Comparison of ENCODE assay signal across 9 cellular contexts in the genomic region with DNA sequence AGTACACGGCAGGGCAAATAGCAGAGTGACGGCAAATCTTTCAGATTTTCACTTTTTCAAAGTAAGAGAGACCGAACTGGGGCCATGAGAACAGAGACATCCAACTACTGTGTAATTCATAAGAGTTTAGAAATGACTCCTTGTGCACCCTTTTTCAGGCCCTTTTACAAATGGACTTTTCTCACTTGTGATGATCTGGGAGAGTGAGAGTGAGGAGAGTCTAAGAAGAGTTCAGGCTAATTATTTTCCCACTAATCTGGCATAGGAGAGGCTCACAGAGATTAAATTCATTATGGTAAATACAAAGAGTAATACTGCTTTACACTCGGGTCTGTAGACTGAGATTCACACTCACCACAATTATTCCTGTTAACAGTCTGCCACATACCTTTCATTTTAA. TPM values are rescaled to one million over a fixed set of nuclear protein-coding genes. Genes with fewer than 3 reads are reported as not detected.
A peak's percentile ranks its signal among the peaks of the same experiment; 100 is the strongest.
DNase-seq lines count a peak whose midpoint lies in the region; ATAC-seq and TF ChIP-seq lines count a peak whose summit lies in the region.
"Had no signal": no experiment of that assay in that cellular context is flagged by ENCODE, and none has a peak within 500 bp of the region (broad histone marks: within the 10 kb centered on the region; RNA-seq: fewer than 3 reads in every experiment).

No MANE protein-coding gene starts in this region.

- BruUV-seq in HCT116 (replicated peaks; lab: Mats Ljungman, UMichigan): TSS peak; percentile 88

- H3K27me3 ChIP-seq in HCT116 (ENCODE audit: insufficient read depth, low read length): no peaks in the 10 kb centered on the region
- H3K27me3 ChIP-seq in SJSA1 (replicated peaks): no peaks in the 10 kb centered on the region
- H3K27me3 ChIP-seq in esophagus squamous epithelium: no peaks in the 10 kb centered on the region
- no peaks in the 10 kb centered on the region for H3K27me3 ChIP-seq in sigmoid colon
- H3K27me3 ChIP-seq: neutrophil had no signal

- H3K9me2 ChIP-seq in HCT116 (ENCODE audit: insufficient read depth): no peaks in the 10 kb centered on the region

- no peak for TF ChIP-seq POLR2A in HCT116 (IDR thresholded peaks at IDR 0.05; ENCODE audit: borderline replicate concordance, extremely low read depth, insufficient read depth, insufficient read length)
- no peak for TF ChIP-seq POLR2A in esophagus squamous epithelium (IDR thresholded peaks at IDR 0.05)
- TF ChIP-seq POLR2A in sigmoid colon (IDR thresholded peaks at IDR 0.05): no peak

- intact Hi-C loops in HCT116 (cut with micrococcal nuclease): no loop called here
- intact Hi-C loops in esophagus squamous epithelium (cut with DNase I): no loop called here
- intact Hi-C loops in sigmoid colon (cut with DNase I): loop anchor here (2.0 kb wide), 1 partner anchor 68 kb away; a partner anchor contains a TSS

- H3K9ac ChIP-seq in HCT116 (ENCODE audit: low read length): peak overlapping the region; percentile 46

- DNase-seq in HCT116 (ENCODE audit: low read depth, low spot score) (no peak), SJSA1 (ENCODE audit: low read depth in 1 of 2, low spot score in 2 of 2) (no peak), esophagus squamous epithelium (lab: John Stamatoyannopoulos, UW) (no peak), sigmoid colon (no peak), NOMO-1 treated with DMSO at 0.1 percent for 48 hours (lab: John Stamatoyannopoulos, UW; ENCODE audit: unreplicated experiment) (no peak), NCI-H128 (lab: John Stamatoyannopoulos, UW; ENCODE audit: unreplicated experiment) (no peak), UCSD-AML1 (lab: John Stamatoyannopoulos, UW; ENCODE audit: unreplicated experiment) (no peak)

- TF ChIP-seq CTCF in HCT116 (IDR thresholded peaks at IDR 0.05 in 2 of 3, conservative IDR thresholded peaks at IDR 0.05 in 1 of 3; ENCODE audit: borderline replicate concordance in 1 of 3, insufficient read depth in 1 of 3, low read depth in 2 of 3, low read length in 2 of 3): no peak
- TF ChIP-seq CTCF in esophagus squamous epithelium (IDR thresholded peaks at IDR 0.05): no peak
- TF ChIP-seq CTCF in sigmoid colon (IDR thresholded peaks at IDR 0.05): no peak

- peak overlapping the region; percentile 24 for H2AFZ ChIP-seq in HCT116 (ENCODE audit: low read depth, low read length, poor library complexity, severe bottlenecking)

- POLR2A ChIA-PET in HCT116 (lab: Charles Lee): no interaction called here

- CTCF ChIA-PET in HCT116 (lab: Charles Lee): no interaction called here

- H3K4me1 ChIP-seq in HCT116 (ENCODE audit: control insufficient read depth in 1 of 2, insufficient read depth in 2 of 2, low read length in 2 of 2) (peaks cover 0 to 14% of the 10 kb centered on the region in 2 experiments; a peak in 3 of 4 replicates), SJSA1 (replicated peaks) (peaks cover 24% of the 10 kb centered on the region), esophagus squamous epithelium (peaks cover 8 to 42% (median 24%) of the 10 kb centered on the region in 3 donors), sigmoid colon (peaks cover 0 to 27% (median 18%) of the 10 kb centered on the region in 4 donors)

- RAD21 ChIA-PET in HCT116 (lab: Charles Lee; ENCODE audit: low non-redundant PET in 1 of 2, low total read pairs in 2 of 2, uncharacterized antibody in 2 of 2, unreplicated experiment in 2 of 2): no interaction called here

- TF ChIP-seq EP300 in sigmoid colon (IDR thresholded peaks at IDR 0.05): no peak

- TF ChIP-seq RAD21 in HCT116 (IDR thresholded peaks at IDR 0.05; ENCODE audit: low read depth): no peak

- H3K27ac ChIP-seq in HCT116 (ENCODE audit: low read depth, low read length) (peak overlapping the region; percentile 46; the same call in 1 of the 2 replicates), SJSA1 (peak overlapping the region; percentile 25), esophagus squamous epithelium (peak overlapping the region in 3 of 4 donors; percentile 94 to 98 (median 94)), sigmoid colon (peak overlapping the region; percentile 84 to 88 (median 88))

- H3K4me3 ChIP-seq in HCT116 (replicated peaks in 1 of 2; ENCODE audit: low read depth in 1 of 2, low read length in 2 of 2): peak overlapping the region; percentile 72 to 87
- H3K4me3 ChIP-seq in SJSA1: peak overlapping the region; percentile 69
- H3K4me3 ChIP-seq in esophagus squamous epithelium: peak overlapping the region in 1 of 4 donors; percentile 93
- H3K4me3 ChIP-seq in sigmoid colon: no peak overlapping the region

- WGBS in esophagus squamous epithelium, 2 donors: 68 to 69% methylated on average over 4 of the region's 4 CpGs
- 69 to 81% methylated on average over 4 of the region's 4 CpGs for WGBS in sigmoid colon, 2 donors

- no peak for ATAC-seq in HCT116
- ATAC-seq in HG02642 (IDR thresholded peaks at IDR 0.05; ENCODE audit: poor library complexity, unreplicated experiment): no peak

- H4K20me1 ChIP-seq in HCT116 (ENCODE audit: insufficient read depth): no peaks in the 10 kb centered on the region

- H3K36me3 ChIP-seq in HCT116 (ENCODE audit: control insufficient read depth in 1 of 2, insufficient read depth in 2 of 2, low read length in 2 of 2) (peaks cover 17 to 20% of the 10 kb centered on the region in 2 experiments), SJSA1 (peaks cover 30% of the 10 kb centered on the region), esophagus squamous epithelium (peaks cover 0 to 23% (median 0%) of the 10 kb centered on the region in 3 donors), sigmoid colon (peaks cover 0 to 8% (median 0%) of the 10 kb centered on the region in 4 donors)

- H3K79me2 ChIP-seq in HCT116 (ENCODE audit: insufficient read depth, low read length): peaks cover 41% of the 10 kb centered on the region

- H3K9me3 ChIP-seq in HCT116 (ENCODE audit: control insufficient read depth in 1 of 2, insufficient read depth in 1 of 2, low read depth in 1 of 2, low read length in 2 of 2) (no peaks in the 10 kb centered on the region), SJSA1 (replicated peaks) (no peaks in the 10 kb centered on the region), esophagus squamous epithelium (no peaks in the 10 kb centered on the region), sigmoid colon (no peaks in the 10 kb centered on the region)
- H3K9me3 ChIP-seq: neutrophil had no signal

- peak overlapping the region; percentile 66 for H3K4me2 ChIP-seq in HCT116 (ENCODE audit: low read length)

TF ChIP-seq in HCT116, 20 proteins besides CTCF, POLR2A, EP300 and RAD21:
- TF ChIP-seq SRF (IDR thresholded peaks at IDR 0.05; ENCODE audit: low read depth) (no peak), SIN3A (IDR thresholded peaks at IDR 0.05; ENCODE audit: low read depth) (no peak), TCF7L2 (IDR thresholded peaks at IDR 0.05; ENCODE audit: borderline replicate concordance, extremely low read depth, insufficient read depth, insufficient read length) (no peak), JUND (IDR thresholded peaks at IDR 0.05) (no peak), CBX3 (IDR thresholded peaks at IDR 0.05; ENCODE audit: low read depth) (no peak), POLR2AphosphoS5 (IDR thresholded peaks at IDR 0.05; ENCODE audit: low read depth, low read length) (no peak)
- TF ChIP-seq, protein P1, sequence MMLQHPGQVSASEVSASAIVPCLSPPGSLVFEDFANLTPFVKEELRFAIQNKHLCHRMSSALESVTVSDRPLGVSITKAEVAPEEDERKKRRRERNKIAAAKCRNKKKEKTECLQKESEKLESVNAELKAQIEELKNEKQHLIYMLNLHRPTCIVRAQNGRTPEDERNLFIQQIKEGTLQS (IDR thresholded peaks at IDR 0.05): no peak
- TF ChIP-seq, protein P2, sequence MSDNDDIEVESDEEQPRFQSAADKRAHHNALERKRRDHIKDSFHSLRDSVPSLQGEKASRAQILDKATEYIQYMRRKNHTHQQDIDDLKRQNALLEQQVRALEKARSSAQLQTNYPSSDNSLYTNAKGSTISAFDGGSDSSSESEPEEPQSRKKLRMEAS (IDR thresholded peaks at IDR 0.05): no peak
- TF ChIP-seq, protein P3, sequence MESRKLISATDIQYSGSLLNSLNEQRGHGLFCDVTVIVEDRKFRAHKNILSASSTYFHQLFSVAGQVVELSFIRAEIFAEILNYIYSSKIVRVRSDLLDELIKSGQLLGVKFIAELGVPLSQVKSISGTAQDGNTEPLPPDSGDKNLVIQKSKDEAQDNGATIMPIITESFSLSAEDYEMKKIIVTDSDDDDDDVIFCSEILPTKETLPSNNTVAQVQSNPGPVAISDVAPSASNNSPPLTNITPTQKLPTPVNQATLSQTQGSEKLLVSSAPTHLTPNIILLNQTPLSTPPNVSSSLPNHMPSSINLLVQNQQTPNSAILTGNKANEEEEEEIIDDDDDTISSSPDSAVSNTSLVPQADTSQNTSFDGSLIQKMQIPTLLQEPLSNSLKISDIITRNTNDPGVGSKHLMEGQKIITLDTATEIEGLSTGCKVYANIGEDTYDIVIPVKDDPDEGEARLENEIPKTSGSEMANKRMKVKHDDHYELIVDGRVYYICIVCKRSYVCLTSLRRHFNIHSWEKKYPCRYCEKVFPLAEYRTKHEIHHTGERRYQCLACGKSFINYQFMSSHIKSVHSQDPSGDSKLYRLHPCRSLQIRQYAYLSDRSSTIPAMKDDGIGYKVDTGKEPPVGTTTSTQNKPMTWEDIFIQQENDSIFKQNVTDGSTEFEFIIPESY (IDR thresholded peaks at IDR 0.05; ENCODE audit: extremely low read depth, insufficient replicate concordance, low read length): no peak

RNA-seq across cellular contexts. Expression of a gene that starts 0.9 kb away (rescaled TPM):
- 176 TPM for total RNA-seq in HCT116 (2021; ENCODE audit: unreplicated experiment)
- polyA plus RNA-seq in HCT116 (2012): 91.8 and 94.8 TPM in 2 replicates
- total RNA-seq in SJSA1 (2014; rRNA removed; shearing (Covaris generic)): 191 and 195 TPM in 2 replicates
- total RNA-seq in esophagus squamous epithelium: 100 to 1,000 TPM in 1 of 4 donors, 10 to 100 TPM in 3; 51.8 to 112 (median 69.2) TPM
- total RNA-seq in sigmoid colon: 100 to 1,000 TPM; 119 to 181 (median 133) TPM
- 100 to 1,000 TPM in 2 of 3 donors, 10 to 100 TPM in 1; 78.0 to 180 (median 154) TPM for polyA plus RNA-seq in sigmoid colon

RNA-seq across cellular contexts. Expression of a gene that starts 23.4 kb away (rescaled TPM):
- total RNA-seq in HCT116 (2021; ENCODE audit: unreplicated experiment): 56.8 TPM
- polyA plus RNA-seq in HCT116 (2012): 18.2 and 24.7 TPM in 2 replicates
- 15.4 and 20.5 TPM in 2 replicates for total RNA-seq in SJSA1 (2014; rRNA removed; shearing (Covaris generic))
- 10 to 100 TPM in 1 of 4 donors, 1 to 10 TPM in 3; 2.5 to 11.6 (median 6.1) TPM for total RNA-seq in esophagus squamous epithelium
- total RNA-seq in sigmoid colon: 10 to 100 TPM in 2 of 4 donors, 1 to 10 TPM in 2; 3.3 to 13.2 (median 8.1) TPM
- polyA plus RNA-seq in sigmoid colon: 10 to 100 TPM in 1 of 3 donors, 1 to 10 TPM in 2; 8.2 to 11.8 (median 8.4) TPM

RNA-seq across cellular contexts. Expression of a gene that starts 23.9 kb away (rescaled TPM):
- total RNA-seq in HCT116 (2021; ENCODE audit: unreplicated experiment): 54.9 TPM
- 17.9 and 33.2 TPM in 2 replicates for polyA plus RNA-seq in HCT116 (2012)
- total RNA-seq in SJSA1 (2014; rRNA removed; shearing (Covaris generic)): 117 and 119 TPM in 2 replicates
- 10 to 100 TPM in 2 of 4 donors, 1 to 10 TPM in 2; 3.2 to 23.7 (median 11.1) TPM for total RNA-seq in esophagus squamous epithelium
- 1 to 10 TPM in 2 of 4 donors, not detected in 2; 1.1 to 3.0 TPM for total RNA-seq in sigmoid colon
- 10 to 100 TPM in 1 of 3 donors, 1 to 10 TPM in 2; 1.2 to 18.1 (median 4.4) TPM for polyA plus RNA-seq in sigmoid colon

Comparison
In these comparisons a context has a peak if more than half of its experiments do, and no peak if none do; other contexts are left out.
1. H3K27ac ChIP-seq: peak in every context shown above with its lines; median percentile 94 in esophagus squamous epithelium; 88 in sigmoid colon; 46 in HCT116; 25 in SJSA1.
2. H3K4me3 ChIP-seq: peak in HCT116 (2 of 2) and SJSA1 (single experiment); none in sigmoid colon (0 of 4).